15 cellular contexts compared by ENCODE assay signal in the genomic region with DNA sequence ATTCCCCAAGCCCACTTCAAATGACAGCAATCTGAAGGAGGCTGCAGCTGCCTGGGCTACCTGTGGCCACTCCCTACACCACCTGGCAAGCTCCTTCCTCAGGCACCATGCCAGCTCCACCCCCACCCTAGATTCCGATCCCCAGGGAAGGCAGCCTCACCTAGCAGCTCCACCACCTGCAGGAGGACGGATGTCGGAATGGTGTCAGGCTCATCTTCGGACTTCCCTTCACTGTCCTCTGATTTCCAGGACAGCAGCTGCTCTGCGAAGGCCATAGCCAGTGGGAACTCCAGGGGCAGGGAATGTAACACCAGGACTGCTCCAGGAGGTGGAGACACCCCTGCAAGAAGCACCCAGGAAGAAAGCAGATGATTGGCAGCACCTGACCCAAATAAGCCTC.
DNase-seq lines count a peak whose midpoint lies in the region; ATAC-seq and TF ChIP-seq lines count a peak whose summit lies in the region.
"Had no signal": no experiment of that assay in that cellular context is flagged by ENCODE, and none has a peak within 500 bp of the region (broad histone marks: within the 10 kb centered on the region; RNA-seq: fewer than 3 reads in every experiment).

No MANE protein-coding gene starts in this region.

- no peaks in the 10 kb centered on the region for H3F3A ChIP-seq in MM.1S (ENCODE audit: insufficient read depth, low read length)

- H3K27ac ChIP-seq in VCaP (peak overlapping the region; percentile 52), lower lobe of right lung (peak overlapping the region; percentile 7), MM.1S (ENCODE audit: low read length) (no peak overlapping the region)

- H2AFZ ChIP-seq in MM.1S (ENCODE audit: low read length), result no peak overlapping the region

- intact Hi-C loops in lower lobe of right lung (cut with DNase I), result no loop called here

- H3K79me2 ChIP-seq in MM.1S (ENCODE audit: low read length), result no peaks in the 10 kb centered on the region

- H3K27me3 ChIP-seq in lower lobe of right lung (ENCODE audit: low read depth) (no peaks in the 10 kb centered on the region), MM.1S (replicated peaks; ENCODE audit: insufficient read depth, low read length) (no peaks in the 10 kb centered on the region)

- H3K4me1 ChIP-seq in lower lobe of right lung (peaks cover 16% of the 10 kb centered on the region), MM.1S (ENCODE audit: low read length) (no peaks in the 10 kb centered on the region)

- TF ChIP-seq CTCF in VCaP (conservative IDR thresholded peaks at IDR 0.05), result peak; percentile 65
- TF ChIP-seq CTCF in lower lobe of right lung (IDR thresholded peaks at IDR 0.05), result no peak
- TF ChIP-seq CTCF in MM.1S (IDR thresholded peaks at IDR 0.05; ENCODE audit: low read length), result no peak

- no peaks in the 10 kb centered on the region for H4K20me1 ChIP-seq in MM.1S (ENCODE audit: insufficient read depth, low read length)

- DNase-seq in DMS53 (lab: John Stamatoyannopoulos, UW) (peak; percentile 95), NCI-H2029 (lab: John Stamatoyannopoulos, UW) (peak; percentile 88), lower lobe of right lung (no peak), NCI-H1092 treated with DMSO at 0.1 percent for 48 hours (lab: John Stamatoyannopoulos, UW) (no peak), NOMO-1 (lab: John Stamatoyannopoulos, UW; ENCODE audit: unreplicated experiment in 2 of 2) (no peak), MM.1S (no peak)
- DNase-seq: activated CD8-positive, alpha-beta memory T cell treated with anti-CD3 and anti-CD28 coated beads, Interleukin-2, amount 50 U/mL, for 4 hours; central memory CD4-positive, alpha-beta T cell; midbrain; stimulated activated CD4-positive, alpha-beta T cell treated with anti-CD3 and anti-CD28 coated beads, Interleukin-2, amount 100 ng/mL, for 24 hours; stimulated activated naive CD4-positive, alpha-beta T cell had no signal

- no peak overlapping the region for H3K9ac ChIP-seq in MM.1S (ENCODE audit: low read length)

- no peak overlapping the region for H3K4me2 ChIP-seq in MM.1S (ENCODE audit: low read depth, low read length)

- no peaks in the 10 kb centered on the region for H3K9me2 ChIP-seq in MM.1S (replicated peaks; ENCODE audit: insufficient read depth, low read length)

- ATAC-seq in lower lobe of right lung (peak; percentile 48 to 67), GM18858 (IDR thresholded peaks at IDR 0.05; ENCODE audit: unreplicated experiment) (no peak)
- ATAC-seq: activated naive CD4-positive, alpha-beta T cell treated with anti-CD3 and anti-CD28 coated beads, Interleukin-2, amount 50 U/mL, for 72 hours; Right ventricle myocardium inferior had no signal

- H3K36me3 ChIP-seq in lower lobe of right lung (peaks cover 88% of the 10 kb centered on the region), MM.1S (replicated peaks; ENCODE audit: insufficient read depth, low read length) (no peaks in the 10 kb centered on the region)

- H3K9me3 ChIP-seq in lower lobe of right lung, result no peaks in the 10 kb centered on the region
- no peaks in the 10 kb centered on the region for H3K9me3 ChIP-seq in MM.1S (replicated peaks; ENCODE audit: insufficient read depth, low read length)

- H3K4me3 ChIP-seq in lower lobe of right lung, result no peak overlapping the region
- no peak overlapping the region for H3K4me3 ChIP-seq in MM.1S (ENCODE audit: low read length)

Comparison
In these comparisons a context has a peak if more than half of its experiments do, and no peak if none do; other contexts are left out.
1. DNase-seq: peak in DMS53 (single experiment) and NCI-H2029 (single experiment); none in lower lobe of right lung (single experiment), NCI-H1092 treated with DMSO at 0.1 percent for 48 hours (single experiment), NOMO-1 (0 of 2) and MM.1S (single experiment).